Comparison of ENCODE assay signal across 2 cellular contexts in genomic region chr2:23268467-23269263, GRCh38.
TF ChIP-seq lines count a peak whose summit lies in the region.

No MANE protein-coding gene starts in this region.

TF ChIP-seq in HEK293T, 16 proteins besides CTCF, POLR2A, EP300 and RAD21 (continued from another document):
- TF ChIP-seq PKNOX1 (IDR thresholded peaks at IDR 0.05): peak; percentile 92
- no peak for TF ChIP-seq ZNF384 (IDR thresholded peaks at IDR 0.05)
- TF ChIP-seq SUZ12 (IDR thresholded peaks at IDR 0.05): no peak
- no peak for TF ChIP-seq FOXM1 (IDR thresholded peaks at IDR 0.05; ENCODE audit: borderline replicate concordance)

TF ChIP-seq in K562, 482 proteins besides CTCF, POLR2A, EP300 and RAD21 (continued from another document):
- TF ChIP-seq, protein P1, sequence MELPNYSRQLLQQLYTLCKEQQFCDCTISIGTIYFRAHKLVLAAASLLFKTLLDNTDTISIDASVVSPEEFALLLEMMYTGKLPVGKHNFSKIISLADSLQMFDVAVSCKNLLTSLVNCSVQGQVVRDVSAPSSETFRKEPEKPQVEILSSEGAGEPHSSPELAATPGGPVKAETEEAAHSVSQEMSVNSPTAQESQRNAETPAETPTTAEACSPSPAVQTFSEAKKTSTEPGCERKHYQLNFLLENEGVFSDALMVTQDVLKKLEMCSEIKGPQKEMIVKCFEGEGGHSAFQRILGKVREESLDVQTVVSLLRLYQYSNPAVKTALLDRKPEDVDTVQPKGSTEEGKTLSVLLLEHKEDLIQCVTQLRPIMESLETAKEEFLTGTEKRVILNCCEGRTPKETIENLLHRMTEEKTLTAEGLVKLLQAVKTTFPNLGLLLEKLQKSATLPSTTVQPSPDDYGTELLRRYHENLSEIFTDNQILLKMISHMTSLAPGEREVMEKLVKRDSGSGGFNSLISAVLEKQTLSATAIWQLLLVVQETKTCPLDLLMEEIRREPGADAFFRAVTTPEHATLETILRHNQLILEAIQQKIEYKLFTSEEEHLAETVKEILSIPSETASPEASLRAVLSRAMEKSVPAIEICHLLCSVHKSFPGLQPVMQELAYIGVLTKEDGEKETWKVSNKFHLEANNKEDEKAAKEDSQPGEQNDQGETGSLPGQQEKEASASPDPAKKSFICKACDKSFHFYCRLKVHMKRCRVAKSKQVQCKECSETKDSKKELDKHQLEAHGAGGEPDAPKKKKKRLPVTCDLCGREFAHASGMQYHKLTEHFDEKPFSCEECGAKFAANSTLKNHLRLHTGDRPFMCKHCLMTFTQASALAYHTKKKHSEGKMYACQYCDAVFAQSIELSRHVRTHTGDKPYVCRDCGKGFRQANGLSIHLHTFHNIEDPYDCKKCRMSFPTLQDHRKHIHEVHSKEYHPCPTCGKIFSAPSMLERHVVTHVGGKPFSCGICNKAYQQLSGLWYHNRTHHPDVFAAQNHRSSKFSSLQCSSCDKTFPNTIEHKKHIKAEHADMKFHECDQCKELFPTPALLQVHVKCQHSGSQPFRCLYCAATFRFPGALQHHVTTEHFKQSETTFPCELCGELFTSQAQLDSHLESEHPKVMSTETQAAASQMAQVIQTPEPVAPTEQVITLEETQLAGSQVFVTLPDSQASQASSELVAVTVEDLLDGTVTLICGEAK (IDR thresholded peaks at IDR 0.05): 0 out of 2 replicates have a peak, but pooled peaks have one; percentile 21
- TF ChIP-seq, protein P1 (CRISPR knock-in tag; IDR thresholded peaks at IDR 0.05): no peak
